Comparison of ENCODE assay signal across 17 cellular contexts in the genomic region with DNA sequence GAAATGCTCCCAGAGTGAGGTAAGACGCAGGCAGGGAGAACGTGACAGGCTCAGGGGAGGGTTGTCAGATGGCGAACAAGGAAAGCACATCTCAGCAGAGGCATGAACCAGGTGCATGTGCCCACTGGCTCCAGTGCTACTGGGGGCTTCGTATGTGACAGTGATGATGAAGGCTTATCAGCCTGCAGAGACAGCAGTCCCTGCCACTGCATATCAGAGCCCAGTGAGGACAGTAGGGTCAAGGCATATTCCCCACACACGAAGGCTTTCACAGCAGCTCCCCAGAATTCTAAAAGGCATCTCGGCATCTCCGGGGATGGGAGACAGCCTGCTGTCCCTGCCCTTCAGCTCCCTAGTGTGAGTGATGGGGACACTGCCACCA.
DNase-seq lines count a peak whose midpoint lies in the region; ATAC-seq and TF ChIP-seq lines count a peak whose summit lies in the region.
"Had no signal": no experiment of that assay in that cellular context is flagged by ENCODE, and none has a peak within 500 bp of the region (broad histone marks: within the 10 kb centered on the region; RNA-seq: fewer than 3 reads in every experiment).

No MANE protein-coding gene starts in this region.

- peaks cover 0 to 5% (median 0%) of the 10 kb centered on the region in 3 experiments; a peak in 2 of 7 replicates for H3K36me3 Mint-ChIP-seq in H9 (ENCODE audit: insufficient read depth in 1 of 3, low read depth in 3 of 3)
- H3K36me3 Mint-ChIP-seq: CD4-positive, alpha-beta memory T cell had no signal

- peak overlapping the region in 1 of 3 experiments; percentile 35; a peak in 1 of 7 replicates for H3K27ac Mint-ChIP-seq in H9
- H3K27ac Mint-ChIP-seq: CD4-positive, alpha-beta memory T cell had no signal

- peaks cover 0 to 4% of the 10 kb centered on the region in 2 experiments; a peak in 2 of 5 replicates for H3K9me3 Mint-ChIP-seq in H9

- H4K5ac ChIP-seq in H9 (ENCODE audit: insufficient read length, low read depth, low read length): no peak overlapping the region

- WGBS in H9 (ENCODE audit: extremely low coverage, insufficient read length, low lambda C conversion rate): no CpG with 5 or more reads among the region's 7 CpGs
- 94% methylated on average over 7 of the region's 7 CpGs for WGBS in mesenchymal stem cell
- WGBS in testis, 2 donors: 79 to 91% methylated on average over 7 of the region's 7 CpGs
- 80% methylated on average over 7 of the region's 7 CpGs; no CpG with 5 or more reads in 1 of the 2 donors for WGBS in transverse colon (ENCODE audit: low coverage in 1 of 2), 2 donors

- no peak for TF ChIP-seq CTCF in A673 (conservative IDR thresholded peaks at IDR 0.05; ENCODE audit: low read depth, low read length)
- no peak for TF ChIP-seq CTCF in H9 (conservative IDR thresholded peaks at IDR 0.05)
- no peak for TF ChIP-seq CTCF in testis (IDR thresholded peaks at IDR 0.05)
- no peak for TF ChIP-seq CTCF in transverse colon (IDR thresholded peaks at IDR 0.05)

- H2BK15ac ChIP-seq in H9 (ENCODE audit: low read depth, low read length) (no peak overlapping the region), mesenchymal stem cell (ENCODE audit: low read depth, poor library complexity, severe bottlenecking) (no peak overlapping the region)

- H3K9ac ChIP-seq in H9 (ENCODE audit: extremely low read depth, insufficient read length, low read length) (no peak overlapping the region), mesenchymal stem cell (ENCODE audit: low read length) (no peak overlapping the region)
- H3K9ac ChIP-seq: GM23248 had no signal

- H3K79me2 ChIP-seq in H9 (ENCODE audit: insufficient read depth, low read length): no peaks in the 10 kb centered on the region

- TF ChIP-seq POLR2A in testis (IDR thresholded peaks at IDR 0.05) (no peak), transverse colon (IDR thresholded peaks at IDR 0.05) (no peak)

- intact Hi-C loops in A673 (cut with micrococcal nuclease; ENCODE audit: unreplicated experiment) (no loop called here), testis (cut with DNase I; ENCODE audit: low total_unique reads) (no loop called here), transverse colon (cut with DNase I; ENCODE audit: low total_unique reads) (no loop called here)

- peak overlapping the region; percentile 42; the same call in 1 of the 2 replicates for H3K14ac ChIP-seq in H9 (ENCODE audit: insufficient read depth, low read length)
- H3K14ac ChIP-seq in mesenchymal stem cell (ENCODE audit: low read length in 2 of 2): no peak overlapping the region

- BruUV-seq in A673 (replicated peaks; lab: Mats Ljungman, UMichigan): no TSS peak

- no peak overlapping the region for H3K4me2 ChIP-seq in H9 (ENCODE audit: insufficient read depth, insufficient read length, low read length)
- no peak overlapping the region for H3K4me2 ChIP-seq in mesenchymal stem cell (ENCODE audit: low read length, poor library complexity, severe bottlenecking)
- H3K4me2 ChIP-seq: A549 had no signal

- H3K4ac ChIP-seq in H9 (ENCODE audit: low read depth, low read length) (no peak overlapping the region), mesenchymal stem cell (ENCODE audit: low read depth in 1 of 2, low read length in 2 of 2) (no peak overlapping the region)

- H2BK120ac ChIP-seq in H9 (ENCODE audit: low read depth, low read length, poor library complexity, severe bottlenecking): no peak overlapping the region
- no peak overlapping the region for H2BK120ac ChIP-seq in mesenchymal stem cell (ENCODE audit: low read depth, low read length)

- no peaks in the 10 kb centered on the region for H3K27me3 Mint-ChIP-seq in H9 (ENCODE audit: low read depth)

- POLR2A ChIA-PET in A673 (lab: Charles Lee; ENCODE audit: low non-redundant PET): no interaction called here

- H3K4me3 ChIP-seq in A673 (ENCODE audit: low read depth, low read length, poor library complexity, severe bottlenecking) (no peak overlapping the region), SJSA1 (no peak overlapping the region), mesenchymal stem cell (ENCODE audit: insufficient read depth in 1 of 2, low read depth in 1 of 2, low read length in 2 of 2) (no peak overlapping the region), testis (no peak overlapping the region), transverse colon (no peak overlapping the region)
- H3K4me3 ChIP-seq: A549, GM23248 had no signal

- ATAC-seq in GM21786 (IDR thresholded peaks at IDR 0.05; ENCODE audit: unreplicated experiment): no peak
- ATAC-seq: A549 had no signal

- CTCF ChIA-PET in A673 (lab: Charles Lee): no interaction called here

- no peak overlapping the region for H3K23ac ChIP-seq in H9 (ENCODE audit: insufficient read length, low read depth, low read length)
- H3K23ac ChIP-seq in mesenchymal stem cell (ENCODE audit: low read length in 2 of 2): no peak overlapping the region

- no peaks in the 10 kb centered on the region for H3K27me3 ChIP-seq in A673 (replicated peaks; ENCODE audit: insufficient read depth, low read depth, low read length, poor library complexity)
- no peaks in the 10 kb centered on the region for H3K27me3 ChIP-seq in H9 (ENCODE audit: insufficient read depth, low read length)
- H3K27me3 ChIP-seq in SJSA1 (replicated peaks): no peaks in the 10 kb centered on the region
- H3K27me3 ChIP-seq in mesenchymal stem cell (ENCODE audit: control insufficient read depth in 1 of 2, insufficient read depth in 1 of 2, low read length in 2 of 2): no peaks in the 10 kb centered on the region
- H3K27me3 ChIP-seq in testis: no peaks in the 10 kb centered on the region
- no peaks in the 10 kb centered on the region for H3K27me3 ChIP-seq in transverse colon

- H3K9me3 ChIP-seq in A673 (ENCODE audit: low read depth, low read length, poor library complexity, severe bottlenecking) (peaks cover 8% of the 10 kb centered on the region), H9 (ENCODE audit: control insufficient read depth, low read depth, low read length) (no peaks in the 10 kb centered on the region), SJSA1 (replicated peaks) (no peaks in the 10 kb centered on the region), mesenchymal stem cell (ENCODE audit: control insufficient read depth, low read length) (no peaks in the 10 kb centered on the region), testis (no peaks in the 10 kb centered on the region), transverse colon (no peaks in the 10 kb centered on the region)
- H3K9me3 ChIP-seq: A549, Caco-2 had no signal

- peaks cover 29% of the 10 kb centered on the region in 2 experiments for H3K4me1 Mint-ChIP-seq in H9
- H3K4me1 Mint-ChIP-seq: CD4-positive, alpha-beta memory T cell had no signal

- H3K79me1 ChIP-seq in H9 (ENCODE audit: insufficient read depth, low read depth, low read length, poor library complexity, severe bottlenecking) (no peaks in the 10 kb centered on the region), mesenchymal stem cell (replicated peaks; ENCODE audit: low read length, poor library complexity, severe bottlenecking) (no peaks in the 10 kb centered on the region)

- H2AK5ac ChIP-seq in H9 (ENCODE audit: insufficient read length, low read length): no peak overlapping the region
- no peak overlapping the region for H2AK5ac ChIP-seq in mesenchymal stem cell (ENCODE audit: low read length, severe bottlenecking)

- DNase-seq in A673 (ENCODE audit: low spot score) (no peak), H9 (no peak), SJSA1 (ENCODE audit: low read depth in 1 of 2, low spot score in 2 of 2) (no peak), mesenchymal stem cell (no peak), testis (no peak), transverse colon (no peak), NCI-H1105 (lab: John Stamatoyannopoulos, UW) (no peak)
- DNase-seq: 8988T; C1 segment of cervical spinal cord; Caco-2; CD4-positive, alpha-beta memory T cell; DMS153; DND-41; GM23248; HCEC 1CT had no signal

- no peak overlapping the region for H2BK5ac ChIP-seq in H9 (ENCODE audit: insufficient read length, low read length)
- no peak overlapping the region for H2BK5ac ChIP-seq in mesenchymal stem cell (ENCODE audit: low read depth, low read length, poor library complexity, severe bottlenecking)

- H2BK12ac ChIP-seq in H9 (ENCODE audit: insufficient read length, low read depth, low read length) (no peak overlapping the region), mesenchymal stem cell (ENCODE audit: low read length in 2 of 2) (no peak overlapping the region)

- peak overlapping the region; percentile 40 for H3K56ac ChIP-seq in H9 (ENCODE audit: insufficient read length, low read depth, low read length)

- H2AFZ ChIP-seq in H9 (ENCODE audit: low read length) (no peak overlapping the region), mesenchymal stem cell (ENCODE audit: low read depth, low read length) (no peak overlapping the region)
- H2AFZ ChIP-seq: GM23248 had no signal

- H3K27ac ChIP-seq in A673 (ENCODE audit: low read depth, low read length, poor library complexity, severe bottlenecking) (peak overlapping the region; percentile 83), H9 (ENCODE audit: insufficient read length, low read depth, low read length) (no peak overlapping the region), SJSA1 (peak overlapping the region; percentile 16; the same call in 1 of the 2 replicates), mesenchymal stem cell (ENCODE audit: low read length, poor library complexity, severe bottlenecking) (no peak overlapping the region), testis (no peak overlapping the region), transverse colon (no peak overlapping the region)
- H3K27ac ChIP-seq: GM23248 had no signal

- no peak overlapping the region for H3K4me3 Mint-ChIP-seq in H9
- H3K4me3 Mint-ChIP-seq: CD4-positive, alpha-beta memory T cell had no signal

- no peak overlapping the region for H2BK20ac ChIP-seq in H9 (ENCODE audit: low read depth, low read length, poor library complexity, severe bottlenecking)

- H4K8ac ChIP-seq in H9 (replicated peaks; ENCODE audit: insufficient read length, low read depth, low read length) (no peak overlapping the region), mesenchymal stem cell (ENCODE audit: low read length) (no peak overlapping the region)

- H4K91ac ChIP-seq in H9 (ENCODE audit: insufficient read length, low read depth, low read length) (no peak overlapping the region), mesenchymal stem cell (ENCODE audit: low read length) (peak overlapping the region; percentile 5)

- H3K4me1 ChIP-seq in A673 (ENCODE audit: insufficient read depth, low read length, poor library complexity, severe bottlenecking) (peaks cover 53% of the 10 kb centered on the region), H9 (ENCODE audit: insufficient read depth, low read length) (peaks cover 13% of the 10 kb centered on the region; the same call in 1 of the 2 replicates), SJSA1 (replicated peaks) (peaks cover 42% of the 10 kb centered on the region), mesenchymal stem cell (ENCODE audit: control insufficient read depth, insufficient read depth, low read depth, low read length) (peaks cover 17% of the 10 kb centered on the region), testis (peaks cover 9% of the 10 kb centered on the region), transverse colon (peaks cover 0 to 3% (median 0%) of the 10 kb centered on the region in 4 donors)
- H3K4me1 ChIP-seq: Caco-2 had no signal

- H4K20me1 ChIP-seq in H9 (ENCODE audit: control insufficient read depth, insufficient read depth, insufficient read length): no peaks in the 10 kb centered on the region

- no peaks in the 10 kb centered on the region for H3K23me2 ChIP-seq in H9 (ENCODE audit: insufficient read length, low read depth, low read length, poor library complexity, severe bottlenecking)

- H3K18ac ChIP-seq in H9 (ENCODE audit: insufficient read length, low read depth, low read length) (no peak overlapping the region), mesenchymal stem cell (ENCODE audit: low read depth in 1 of 2, low read length in 2 of 2) (no peak overlapping the region)

- H3K36me3 ChIP-seq in A673 (ENCODE audit: insufficient read depth, low read length, poor library complexity, severe bottlenecking) (no peaks in the 10 kb centered on the region), SJSA1 (no peaks in the 10 kb centered on the region), mesenchymal stem cell (ENCODE audit: control insufficient read depth in 1 of 2, insufficient read depth in 2 of 2, low read depth in 1 of 2, low read length in 2 of 2) (no peaks in the 10 kb centered on the region), testis (ENCODE audit: low read depth, missing control alignments) (no peaks in the 10 kb centered on the region), transverse colon (no peaks in the 10 kb centered on the region)

- no peak for TF ChIP-seq EP300 in transverse colon (IDR thresholded peaks at IDR 0.05; ENCODE audit: low read depth)

- H3T11ph ChIP-seq in H9 (ENCODE audit: low read length): no peak overlapping the region

- in situ Hi-C loops in transverse colon (cut with MboI; ENCODE audit: low pct_ligation_motif_present in 1 of 4, low pct_unique_long_range_greater_than_20kb in 1 of 4, low sequenced_read_pairs in 3 of 4): no loop called here

Comparison
In these comparisons a context has a peak if more than half of its experiments do, and no peak if none do; other contexts are left out.
1. H3K27ac ChIP-seq: peak in A673 (single experiment) and SJSA1 (single experiment); none in H9 (single experiment), mesenchymal stem cell (single experiment), testis (0 of 2) and transverse colon (0 of 4).